ENCODE assay signal across 7 cellular contexts in genomic region chr17:48541036-48541573, GRCh38. TPM values are rescaled to one million over a fixed set of nuclear protein-coding genes. Genes with fewer than 3 reads are reported as not detected.
DNase-seq lines count a peak whose midpoint lies in the region; ATAC-seq and TF ChIP-seq lines count a peak whose summit lies in the region.
"Had no signal": no experiment of that assay in that cellular context is flagged by ENCODE, and none has a peak within 500 bp of the region (broad histone marks: within the 10 kb centered on the region; RNA-seq: fewer than 3 reads in every experiment).

No MANE protein-coding gene starts in this region.

- intact Hi-C loops in ascending aorta (cut with DNase I), result loop anchor here (5.0 kb wide), 2 partner anchors 49 to 514 kb away; no protein-coding TSS in a partner anchor

- no peak for DNase-seq in GM06990 (ENCODE audit: extremely low read depth, insufficient read length)
- DNase-seq in ascending aorta (ENCODE audit: low spot score in 2 of 2), result no peak
- DNase-seq in kidney glomerular epithelial cell (lab: John Stamatoyannopoulos, UW), result no peak
- DNase-seq in stimulated activated CD4-positive, alpha-beta T cell treated with anti-CD3 and anti-CD28 coated beads, Interleukin-12 subunit alpha, Interleukin-12 subunit beta, amount 100 ng/mL, for 4 hours, result no peak

- H3K27me3 ChIP-seq in GM06990 (replicated peaks; ENCODE audit: control insufficient read depth, insufficient read depth, low read length) (no peaks in the 10 kb centered on the region), ascending aorta (no peaks in the 10 kb centered on the region), muscle layer of colon (ENCODE audit: control insufficient read depth in 1 of 2, insufficient read depth in 2 of 2, low read length in 2 of 2) (no peaks in the 10 kb centered on the region)

- peak overlapping the region; percentile 26 for H3K4me3 ChIP-seq in GM06990 (replicated peaks; ENCODE audit: low read depth, low read length)
- H3K4me3 ChIP-seq in ascending aorta, result peak overlapping the region; percentile 76 to 83
- peak overlapping the region; percentile 78 to 96 for H3K4me3 ChIP-seq in muscle layer of colon (ENCODE audit: low read depth in 1 of 2, low read length in 2 of 2)

- no peak for TF ChIP-seq CTCF in GM06990 (IDR thresholded peaks at IDR 0.05; ENCODE audit: insufficient read depth, low read length, poor library complexity, severe bottlenecking)
- no peak for TF ChIP-seq CTCF in ascending aorta (IDR thresholded peaks at IDR 0.05)

- no peak for ATAC-seq in GM19328 (IDR thresholded peaks at IDR 0.05; ENCODE audit: unreplicated experiment)
- ATAC-seq: SK-N-SH treated with all-trans-retinoic acid at 6 μM for 48 hours had no signal

- H3K9ac ChIP-seq in muscle layer of colon (ENCODE audit: low read length), result peak overlapping the region; percentile 74

- H3K4me1 ChIP-seq in ascending aorta, result peaks cover 6 to 22% of the 10 kb centered on the region in 2 donors
- H3K4me1 ChIP-seq in muscle layer of colon (ENCODE audit: insufficient read depth, low read length), result peaks cover 23% of the 10 kb centered on the region

- H3K9me3 ChIP-seq in ascending aorta (no peaks in the 10 kb centered on the region), muscle layer of colon (ENCODE audit: low read length) (no peaks in the 10 kb centered on the region)

- peak overlapping the region; percentile 93 to 97 for H3K27ac ChIP-seq in ascending aorta
- H3K27ac ChIP-seq in muscle layer of colon (ENCODE audit: low read depth, low read length), result peak overlapping the region; percentile 99

- H3K36me3 ChIP-seq in GM06990 (ENCODE audit: control insufficient read depth, insufficient read depth, low read length), result no peaks in the 10 kb centered on the region
- H3K36me3 ChIP-seq in ascending aorta, result peaks cover 0 to 7% of the 10 kb centered on the region in 2 donors
- H3K36me3 ChIP-seq in muscle layer of colon (ENCODE audit: insufficient read depth, low read length), result peaks cover 4% of the 10 kb centered on the region

RNA-seq across cellular contexts. Expression of gene HOXB2, which starts 3.8 kb away (rescaled TPM):
- total RNA-seq in ascending aorta, result 55.3 TPM

RNA-seq across cellular contexts. Expression of gene HOXB1, which starts 10.3 kb away (rescaled TPM):
- not detected for total RNA-seq in ascending aorta

RNA-seq across cellular contexts. Expression of gene HOXB4, which starts 37.0 kb away (rescaled TPM):
- 20.4 TPM for total RNA-seq in ascending aorta

RNA-seq across cellular contexts. Expression of gene HOXB3, which starts 48.9 kb away (rescaled TPM):
- total RNA-seq in ascending aorta, result 19.3 TPM

RNA-seq across cellular contexts. Expression of gene HOXB5, which starts 52.5 kb away (rescaled TPM):
- total RNA-seq in ascending aorta, result 0.53 TPM

Comparison
In these comparisons a context has a peak if more than half of its experiments do, and no peak if none do; other contexts are left out.
1. H3K4me3 ChIP-seq: peak in every context shown above with its lines; median percentile 87 in muscle layer of colon; 80 in ascending aorta; 26 in GM06990.